In the genomic region with DNA sequence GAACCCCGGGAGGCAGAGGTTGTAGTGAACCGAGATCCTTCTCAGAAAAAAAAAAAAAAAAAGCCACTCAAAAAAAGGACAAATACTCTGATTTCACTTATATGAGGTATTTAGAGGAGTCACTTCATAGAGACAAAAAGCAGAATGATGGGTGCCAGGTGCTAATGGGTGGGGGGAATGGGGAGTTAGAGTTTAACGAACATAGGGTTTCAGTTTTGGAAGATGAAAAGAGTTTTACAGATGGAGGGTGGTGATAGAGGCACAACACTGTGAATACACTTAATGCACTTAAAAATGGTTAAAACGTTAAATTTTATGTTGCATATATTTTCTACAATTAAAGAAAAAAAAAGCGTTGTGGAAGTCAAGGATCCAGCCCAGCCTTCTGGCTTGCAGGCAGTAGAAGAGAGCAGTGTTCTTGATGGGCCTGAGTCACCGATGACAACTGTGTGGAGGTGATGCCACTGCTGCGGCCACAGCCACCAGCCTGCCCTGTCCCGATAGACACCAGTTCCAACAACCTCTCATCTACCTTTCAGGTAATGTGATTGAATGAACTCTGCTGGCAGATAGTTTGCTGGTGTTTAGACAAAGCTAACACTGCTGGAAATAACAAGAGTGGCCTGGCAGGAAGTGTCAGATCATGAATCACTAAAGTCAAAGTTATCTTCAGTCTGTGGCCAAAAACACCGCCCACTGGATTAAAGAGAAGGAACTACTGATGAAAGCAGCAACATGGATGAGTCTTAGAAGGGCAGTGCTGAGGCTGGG, we compare ENCODE assay signal across 11 cellular contexts. TPM values are rescaled to one million over a fixed set of nuclear protein-coding genes. Genes with fewer than 3 reads are reported as not detected.
DNase-seq lines count a peak whose midpoint lies in the region; ATAC-seq and TF ChIP-seq lines count a peak whose summit lies in the region.
"Had no signal": no experiment of that assay in that cellular context is flagged by ENCODE, and none has a peak within 500 bp of the region (broad histone marks: within the 10 kb centered on the region; RNA-seq: fewer than 3 reads in every experiment).

No MANE protein-coding gene starts in this region.

- no peaks in the 10 kb centered on the region for H3K27me3 ChIP-seq in H7 (ENCODE audit: control insufficient read depth, insufficient read depth, low read length)

- H3K4me3 ChIP-seq in NB4 (ENCODE audit: low read depth, low read length) (no peak overlapping the region), H7 (ENCODE audit: insufficient read depth, low read depth, low read length) (no peak overlapping the region)
- H3K4me3 ChIP-seq: skin epidermis had no signal

- peak; percentile 24 for DNase-seq in HCEC 1CT
- DNase-seq in NB4 (ENCODE audit: low read depth), result peak; percentile 26
- peak; percentile 91 for DNase-seq in amniotic epithelial cell (ENCODE audit: low read depth)
- DNase-seq in myocyte (ENCODE audit: low read depth), result peak; percentile 48
- DNase-seq in H7, result no peak
- DNase-seq in NCI-H2227 treated with DMSO at 0.1 percent for 48 hours (lab: John Stamatoyannopoulos, UW), result no peak
- DNase-seq: GF-D8, Karpas-422, NCI-H69 had no signal

- no peaks in the 10 kb centered on the region for H3K36me3 ChIP-seq in H7 (replicated peaks; ENCODE audit: control insufficient read depth, insufficient read depth, low read length)

- TF ChIP-seq CTCF in NB4 (IDR thresholded peaks at IDR 0.05; ENCODE audit: low read depth, low read length), result no peak

- no peak for TF ChIP-seq POLR2A in NB4 (IDR thresholded peaks at IDR 0.05; ENCODE audit: extremely low read depth, insufficient read length)

- ATAC-seq in HG03442 (IDR thresholded peaks at IDR 0.05; ENCODE audit: unreplicated experiment), result no peak

RNA-seq across cellular contexts. Expression of a gene that starts 49.9 kb away (rescaled TPM):
- 25.8 and 31.1 TPM in 2 replicates for total RNA-seq in myocyte
- polyA plus RNA-seq in myocyte (2012), result 8.9 TPM
- 28.8 and 31.0 TPM in 2 replicates for total RNA-seq in H7 (2014; rRNA removed; shearing (Covaris generic))

Comparison
In these comparisons a context has a peak if more than half of its experiments do, and no peak if none do; other contexts are left out.
1. DNase-seq: peak in HCEC 1CT (single experiment), NB4 (single experiment), amniotic epithelial cell (single experiment) and myocyte (single experiment); none in H7 (single experiment) and NCI-H2227 treated with DMSO at 0.1 percent for 48 hours (single experiment).